In genomic region chr10:110504111-110504735, GRCh38 we compare ENCODE assay signal across 8 cellular contexts. TPM values are rescaled to one million over a fixed set of nuclear protein-coding genes. Genes with fewer than 3 reads are reported as not detected.
DNase-seq lines count a peak whose midpoint lies in the region; ATAC-seq and TF ChIP-seq lines count a peak whose summit lies in the region.

No MANE protein-coding gene starts in this region.

- H3K4me3 ChIP-seq in heart right ventricle = peak overlapping the region in 4 of 10 donors; percentile 6 to 18 (median 14)

- H3K27me3 Mint-ChIP-seq in activated T-helper 1 cell treated with anti-CD3 and anti-CD28 coated beads, Interleukin-12 subunit alpha, Interleukin-12 subunit beta, Interleukin-2, Interleukin-4 antibody, amounts not matched to agents 30 ng/mL and 10 ng/mL and 1 ng/mL, durations not matched to agents 14 hours and 24 hours and 36 hours (ENCODE audit: insufficient read depth) = no peaks in the 10 kb centered on the region

- peaks cover 23 to 100% (median 97%) of the 10 kb centered on the region in 9 donors for H3K4me1 ChIP-seq in heart right ventricle

- H3K4me3 Mint-ChIP-seq in activated T-helper 1 cell treated with anti-CD3 and anti-CD28 coated beads, Interleukin-12 subunit alpha, Interleukin-12 subunit beta, Interleukin-2, Interleukin-4 antibody, amounts not matched to agents 30 ng/mL and 10 ng/mL and 1 ng/mL, durations not matched to agents 14 hours and 24 hours and 36 hours = peak overlapping the region; percentile 100

- H3K36me3 ChIP-seq in heart right ventricle = peaks cover 0 to 44% (median 16%) of the 10 kb centered on the region in 9 donors

- ATAC-seq in GM21825 (IDR thresholded peaks at IDR 0.05; ENCODE audit: unreplicated experiment) (peak; percentile 49), heart right ventricle (peak in 7 of 8 donors; percentile 11 to 25 (median 23))

- DNase-seq in GM10266 (ENCODE audit: extremely low spot score) (peak; percentile 85), MV-4-11 (lab: John Stamatoyannopoulos, UW) (peak; percentile 99), heart right ventricle (peak in 1 of 2 donors; percentile 76), DMS79 treated with DMSO at 0.1 percent for 48 hours (lab: John Stamatoyannopoulos, UW) (no peak), NCI-H1436 (lab: John Stamatoyannopoulos, UW) (no peak)
- peak; percentile 77 for DNase-seq in activated T-helper 1 cell treated with anti-CD3 and anti-CD28 coated beads, Interleukin-12 subunit alpha, Interleukin-12 subunit beta, Interleukin-2, Interleukin-4 antibody, amounts not matched to agents 30 ng/mL and 10 ng/mL and 1 ng/mL, durations not matched to agents 14 hours and 24 hours and 36 hours (ENCODE audit: low spot score)
- DNase-seq in stimulated activated CD4-positive, alpha-beta T cell treated with anti-CD3 and anti-CD28 coated beads, Interleukin-4, amount 100 ng/mL, for 24 hours = peak; percentile 70

- 26 to 35% methylated on average over 4 of the region's 4 CpGs for WGBS in heart right ventricle, 2 donors

- H3K36me3 Mint-ChIP-seq in activated T-helper 1 cell treated with anti-CD3 and anti-CD28 coated beads, Interleukin-12 subunit alpha, Interleukin-12 subunit beta, Interleukin-2, Interleukin-4 antibody, amounts not matched to agents 30 ng/mL and 10 ng/mL and 1 ng/mL, durations not matched to agents 14 hours and 24 hours and 36 hours (ENCODE audit: low read depth) = peaks cover 97% of the 10 kb centered on the region

- peaks cover 0 to 7% (median 0%) of the 10 kb centered on the region in 7 donors for H3K27me3 ChIP-seq in heart right ventricle

- peaks cover 97% of the 10 kb centered on the region for H3K4me1 Mint-ChIP-seq in activated T-helper 1 cell treated with anti-CD3 and anti-CD28 coated beads, Interleukin-12 subunit alpha, Interleukin-12 subunit beta, Interleukin-2, Interleukin-4 antibody, amounts not matched to agents 30 ng/mL and 10 ng/mL and 1 ng/mL, durations not matched to agents 14 hours and 24 hours and 36 hours (ENCODE audit: low read depth)

- peak overlapping the region; percentile 97 for H3K27ac Mint-ChIP-seq in activated T-helper 1 cell treated with anti-CD3 and anti-CD28 coated beads, Interleukin-12 subunit alpha, Interleukin-12 subunit beta, Interleukin-2, Interleukin-4 antibody, amounts not matched to agents 30 ng/mL and 10 ng/mL and 1 ng/mL, durations not matched to agents 14 hours and 24 hours and 36 hours

- H3K9me3 ChIP-seq in heart right ventricle = no peaks in the 10 kb centered on the region

- no peaks in the 10 kb centered on the region for H3K9me3 Mint-ChIP-seq in activated T-helper 1 cell treated with anti-CD3 and anti-CD28 coated beads, Interleukin-12 subunit alpha, Interleukin-12 subunit beta, Interleukin-2, Interleukin-4 antibody, amounts not matched to agents 30 ng/mL and 10 ng/mL and 1 ng/mL, durations not matched to agents 14 hours and 24 hours and 36 hours

- peak overlapping the region; percentile 36 to 98 (median 94) for H3K27ac ChIP-seq in heart right ventricle

- intact Hi-C loops in activated T-helper 1 cell treated with anti-CD3 and anti-CD28 coated beads, Interleukin-12 subunit alpha, Interleukin-12 subunit beta, Interleukin-2, Interleukin-4 antibody, amounts not matched to agents 30 ng/mL and 10 ng/mL and 1 ng/mL, durations not matched to agents 14 hours and 24 hours and 36 hours (cut with micrococcal nuclease) = loop anchor here (1.0 to 10.0 kb wide), 6 partner anchors 8 to 491 kb away; no protein-coding TSS in a partner anchor
- intact Hi-C loops in heart right ventricle (cut with DNase I) = loop anchor here in 4 of 10 donors (5.0 to 10.0 kb wide), 3 partner anchors 33 to 279 kb away; no protein-coding TSS in a partner anchor

- no peak for TF ChIP-seq CTCF in GM10266 (IDR thresholded peaks at IDR 0.05; ENCODE audit: control insufficient read depth, insufficient read depth, low read depth, missing control alignments)
- TF ChIP-seq CTCF in heart right ventricle (IDR thresholded peaks at IDR 0.05) = no peak

RNA-seq across cellular contexts. Expression of gene DUSP5, which starts 6.5 kb away (rescaled TPM):
- 140 and 141 TPM in 2 replicates for total RNA-seq in activated T-helper 1 cell treated with anti-CD3 and anti-CD28 coated beads, Interleukin-12 subunit alpha, Interleukin-12 subunit beta, Interleukin-2, Interleukin-4 antibody, amounts not matched to agents 30 ng/mL and 10 ng/mL and 1 ng/mL, durations not matched to agents 14 hours and 24 hours and 36 hours
- 10 to 100 TPM in 9 of 10 donors, 1 to 10 TPM in 1; 9.0 to 53.7 (median 22.9) TPM for total RNA-seq in heart right ventricle
- polyA plus RNA-seq in heart right ventricle = 10 to 100 TPM in 1 of 2 donors, 1 to 10 TPM in 1; 5.3 to 20.2 TPM

Comparison
In these comparisons a context has a peak if more than half of its experiments do, and no peak if none do; other contexts are left out.
1. DNase-seq: peak in GM10266 (single experiment), MV-4-11 (single experiment), activated T-helper 1 cell treated with anti-CD3 and anti-CD28 coated beads, Interleukin-12 subunit alpha, Interleukin-12 subunit beta, Interleukin-2, Interleukin-4 antibody, amounts not matched to agents 30 ng/mL and 10 ng/mL and 1 ng/mL, durations not matched to agents 14 hours and 24 hours and 36 hours (single experiment) and stimulated activated CD4-positive, alpha-beta T cell treated with anti-CD3 and anti-CD28 coated beads, Interleukin-4, amount 100 ng/mL, for 24 hours (single experiment); none in DMS79 treated with DMSO at 0.1 percent for 48 hours (single experiment) and NCI-H1436 (single experiment).